In the genomic region with DNA sequence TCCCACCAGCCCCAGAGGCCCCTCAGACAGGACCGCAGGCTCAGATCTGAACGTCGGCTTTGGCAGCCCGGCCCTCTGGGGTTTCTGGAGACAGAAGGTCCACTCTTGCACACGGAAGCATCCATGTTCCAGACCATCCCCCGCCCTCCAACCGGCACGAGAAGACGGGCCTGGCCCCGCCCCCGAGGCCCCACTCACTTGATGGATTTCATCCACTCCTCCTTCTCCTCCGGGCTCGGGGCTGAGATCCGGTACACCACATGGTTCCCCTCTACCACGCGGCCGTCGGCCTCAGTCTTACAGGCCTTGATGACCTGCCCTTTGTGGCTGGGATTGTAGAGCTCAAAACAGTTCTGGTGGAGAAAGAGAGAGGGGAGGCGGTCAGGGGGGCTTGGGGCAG, we compare ENCODE assay signal across 18 cellular contexts.
"Had no signal": no experiment of that assay in that cellular context is flagged by ENCODE, and none has a peak within 500 bp of the region (broad histone marks: within the 10 kb centered on the region; RNA-seq: fewer than 3 reads in every experiment).

No MANE protein-coding gene starts in this region.

- H3K9me3 Mint-ChIP-seq: activated naive CD4-positive, alpha-beta T cell treated with anti-CD3 and anti-CD28 coated beads for 36 hours; activated T-helper 17 cell treated with anti-CD3 and anti-CD28 coated beads, Interleukin-2, amount 50 U/mL, for 72 hours; stimulated activated naive CD8-positive, alpha-beta T cell treated with anti-CD3 and anti-CD28 coated beads, Interleukin-15, Interleukin-2, amounts not matched to agents 100 ng/mL and 50 ng/mL, for 24 hours had no signal

- H3K4me3 Mint-ChIP-seq: activated naive CD4-positive, alpha-beta T cell treated with anti-CD3 and anti-CD28 coated beads for 36 hours; activated T-helper 17 cell treated with anti-CD3 and anti-CD28 coated beads, Interleukin-2, amount 50 U/mL, for 72 hours; stimulated activated naive CD8-positive, alpha-beta T cell treated with anti-CD3 and anti-CD28 coated beads, Interleukin-15, Interleukin-2, amounts not matched to agents 100 ng/mL and 50 ng/mL, for 24 hours had no signal

- H3K4me1 ChIP-seq: colonic mucosa, parathyroid adenoma had no signal

- H3K4me1 Mint-ChIP-seq: activated T-helper 17 cell treated with anti-CD3 and anti-CD28 coated beads, Interleukin-2, amount 50 U/mL, for 72 hours had no signal

- H3K4me3 ChIP-seq: adrenal gland, colonic mucosa, hepatocyte, left lung, skin epidermis, suprapubic skin had no signal

- H3K36me3 ChIP-seq: colonic mucosa had no signal

- DNase-seq: activated CD4-positive, alpha-beta T cell treated with anti-CD3 and anti-CD28 coated beads for 1 hour; activated CD4-positive, alpha-beta T cell treated with anti-CD3 and anti-CD28 coated beads, Interleukin-2, amount 50 U/mL, for 4 hours; activated naive CD4-positive, alpha-beta T cell treated with anti-CD3 and anti-CD28 coated beads for 36 hours; caudate nucleus; colonic mucosa; left lung; stimulated activated CD4-positive, alpha-beta T cell treated with anti-CD3 and anti-CD28 coated beads, Interleukin-4, amount 100 ng/mL, for 24 hours; stimulated activated CD8-positive, alpha-beta memory T cell treated with anti-CD3 and anti-CD28 coated beads, Interleukin-4, amount 100 ng/mL, for 48 hours; T-helper 1 cell; trophoblast cell had no signal

- ATAC-seq: activated T-helper 17 cell treated with anti-CD3 and anti-CD28 coated beads, Interleukin-2, amount 50 U/mL, for 72 hours; esophagus mucosa; left lung had no signal

- H3K27ac Mint-ChIP-seq: activated naive CD4-positive, alpha-beta T cell treated with anti-CD3 and anti-CD28 coated beads for 36 hours; activated T-helper 17 cell treated with anti-CD3 and anti-CD28 coated beads, Interleukin-2, amount 50 U/mL, for 72 hours; stimulated activated naive CD8-positive, alpha-beta T cell treated with anti-CD3 and anti-CD28 coated beads, Interleukin-15, Interleukin-2, amounts not matched to agents 100 ng/mL and 50 ng/mL, for 24 hours had no signal

- H3K9me3 ChIP-seq: adrenal gland, colonic mucosa, left lung, suprapubic skin had no signal

- H3K27me3 ChIP-seq: adrenal gland, colonic mucosa, hepatocyte, left lung, suprapubic skin had no signal

- H3K27me3 Mint-ChIP-seq: activated T-helper 17 cell treated with anti-CD3 and anti-CD28 coated beads, Interleukin-2, amount 50 U/mL, for 72 hours; stimulated activated naive CD8-positive, alpha-beta T cell treated with anti-CD3 and anti-CD28 coated beads, Interleukin-15, Interleukin-2, amounts not matched to agents 100 ng/mL and 50 ng/mL, for 24 hours had no signal
